Comparison of ENCODE assay signal across 8 cellular contexts in genomic region chr20:1392443-1392692, GRCh38. TPM values are rescaled to one million over a fixed set of nuclear protein-coding genes. Genes with fewer than 3 reads are reported as not detected.
DNase-seq lines count a peak whose midpoint lies in the region; ATAC-seq, FAIRE-seq and TF ChIP-seq lines count a peak whose summit lies in the region.

No MANE protein-coding gene starts in this region.

- no peaks in the 10 kb centered on the region for H3K27me3 Mint-ChIP-seq in activated CD4-positive, alpha-beta memory T cell treated with anti-CD3 and anti-CD28 coated beads for 36 hours
- no peaks in the 10 kb centered on the region for H3K27me3 Mint-ChIP-seq in stimulated activated memory B cell treated with anti-CD40 and anti-IgM and Interleukin-4, amounts not matched to agents 10 μg/mL and 1 μg/mL and 100 μg/mL, for 72 hours

- DNase-seq in DND-41 (no peak), right cardiac atrium (no peak), dermis blood vessel endothelial cell (no peak), cerebellar nuclear complex (lab: John Stamatoyannopoulos, UW) (no peak), GM12891 (ENCODE audit: insufficient read length, low spot score) (no peak)
- no peak for DNase-seq in activated CD4-positive, alpha-beta memory T cell treated with anti-CD3 and anti-CD28 coated beads for 36 hours

- peaks cover 24% of the 10 kb centered on the region for H3K36me3 ChIP-seq in DND-41 (ENCODE audit: insufficient read depth, low read length)

- peak overlapping the region; percentile 80 for H3K9ac ChIP-seq in DND-41 (ENCODE audit: low read depth, low read length)

- POLR2A ChIA-PET in activated CD4-positive, alpha-beta memory T cell treated with anti-CD3 and anti-CD28 coated beads for 36 hours (lab: Charles Lee): interaction anchor here (0.9 to 3.5 kb wide), 8 partner anchors 11 to 105 kb away, joined by 3 to 27 read pairs (median 4); partner anchors contain the start of gene NSFL1C

- peak overlapping the region; percentile 66; the same call in 1 of the 2 replicates for H2AFZ ChIP-seq in DND-41 (ENCODE audit: low read depth, low read length)

- WGBS in right cardiac atrium: under 1% methylated on average over 13 of the region's 13 CpGs

- H3K4me1 ChIP-seq in DND-41 (ENCODE audit: insufficient read depth, low read length) (peaks cover 75% of the 10 kb centered on the region), right cardiac atrium (ENCODE audit: control insufficient read depth, insufficient read depth, low read length) (peaks cover 19% of the 10 kb centered on the region)

- no peak for FAIRE-seq in GM12891 (lab: Jason Lieb, UNC)

- H3K4me2 ChIP-seq in DND-41 (ENCODE audit: insufficient read depth, low read length): peak overlapping the region; percentile 86

- H3K9me3 ChIP-seq in DND-41 (ENCODE audit: insufficient read depth, low read length, severe bottlenecking): no peaks in the 10 kb centered on the region
- no peaks in the 10 kb centered on the region for H3K9me3 ChIP-seq in right cardiac atrium (ENCODE audit: control insufficient read depth, low read length)

- intact Hi-C loops in activated CD4-positive, alpha-beta memory T cell treated with anti-CD3 and anti-CD28 coated beads for 36 hours (cut with micrococcal nuclease): loop anchor here (5.0 to 10.0 kb wide), 3 partner anchors 125 to 558 kb away; partner anchors contain the start of genes FAM110A and SNPH
- intact Hi-C loops in right cardiac atrium (cut with DNase I): loop anchor here in 2 of 4 donors (5.0 kb wide), 1 partner anchor 70 kb away; no protein-coding TSS in a partner anchor

- ATAC-seq in DND-41 (ENCODE audit: insufficient read depth, low read depth) (peak; percentile 9; the same call in 1 of the 3 replicates), HG02588 (IDR thresholded peaks at IDR 0.05; ENCODE audit: unreplicated experiment) (peak; percentile 26), right cardiac atrium (no peak)
- ATAC-seq in stimulated activated memory B cell treated with anti-CD40 and anti-IgM and Interleukin-4, amounts not matched to agents 10 μg/mL and 1 μg/mL and 100 μg/mL, for 72 hours: peak; percentile 31

- no peak for TF ChIP-seq POLR2A in GM12891 (IDR thresholded peaks at IDR 0.05; ENCODE audit: low read depth, low read length)

- peak overlapping the region; percentile 78 for H3K27ac ChIP-seq in DND-41 (ENCODE audit: low read length)
- peak overlapping the region; percentile 60 for H3K27ac ChIP-seq in right cardiac atrium (ENCODE audit: low read length)

- H3K79me2 ChIP-seq in DND-41 (ENCODE audit: insufficient read depth, low read length): peaks cover 58% of the 10 kb centered on the region

- peaks cover 22% of the 10 kb centered on the region for H3K36me3 Mint-ChIP-seq in activated CD4-positive, alpha-beta memory T cell treated with anti-CD3 and anti-CD28 coated beads for 36 hours
- H3K36me3 Mint-ChIP-seq in stimulated activated memory B cell treated with anti-CD40 and anti-IgM and Interleukin-4, amounts not matched to agents 10 μg/mL and 1 μg/mL and 100 μg/mL, for 72 hours: peaks cover 6% of the 10 kb centered on the region

- H3K27ac Mint-ChIP-seq in activated CD4-positive, alpha-beta memory T cell treated with anti-CD3 and anti-CD28 coated beads for 36 hours: peak overlapping the region; percentile 86
- H3K27ac Mint-ChIP-seq in stimulated activated memory B cell treated with anti-CD40 and anti-IgM and Interleukin-4, amounts not matched to agents 10 μg/mL and 1 μg/mL and 100 μg/mL, for 72 hours: peak overlapping the region; percentile 46

- peak overlapping the region; percentile 92 for H3K4me3 Mint-ChIP-seq in activated CD4-positive, alpha-beta memory T cell treated with anti-CD3 and anti-CD28 coated beads for 36 hours
- H3K4me3 Mint-ChIP-seq in stimulated activated memory B cell treated with anti-CD40 and anti-IgM and Interleukin-4, amounts not matched to agents 10 μg/mL and 1 μg/mL and 100 μg/mL, for 72 hours: peak overlapping the region; percentile 95

- H3K27me3 ChIP-seq in DND-41 (ENCODE audit: insufficient read depth, low read length, poor library complexity) (no peaks in the 10 kb centered on the region), right cardiac atrium (ENCODE audit: control insufficient read depth, insufficient read depth) (no peaks in the 10 kb centered on the region)

- H4K20me1 ChIP-seq in DND-41 (ENCODE audit: insufficient read depth, low read length): peaks cover 49% of the 10 kb centered on the region

- peaks cover 54% of the 10 kb centered on the region for H3K4me1 Mint-ChIP-seq in activated CD4-positive, alpha-beta memory T cell treated with anti-CD3 and anti-CD28 coated beads for 36 hours (ENCODE audit: low read depth)
- peaks cover 71% of the 10 kb centered on the region for H3K4me1 Mint-ChIP-seq in stimulated activated memory B cell treated with anti-CD40 and anti-IgM and Interleukin-4, amounts not matched to agents 10 μg/mL and 1 μg/mL and 100 μg/mL, for 72 hours

- H3K4me3 ChIP-seq in DND-41 (ENCODE audit: low read depth in 1 of 2, low read length in 2 of 2) (peak overlapping the region; percentile 86 to 94), right cardiac atrium (ENCODE audit: low read length) (peak overlapping the region; percentile 96)

- CTCF ChIA-PET in activated CD4-positive, alpha-beta memory T cell treated with anti-CD3 and anti-CD28 coated beads for 36 hours (lab: Charles Lee): interaction anchor here (1.3 to 2.5 kb wide), 10 partner anchors 13 to 79 kb away, joined by 3 to 11 read pairs (median 6); partner anchors contain the start of gene NSFL1C

- H3K9me3 Mint-ChIP-seq in activated CD4-positive, alpha-beta memory T cell treated with anti-CD3 and anti-CD28 coated beads for 36 hours: peaks cover 8% of the 10 kb centered on the region
- no peaks in the 10 kb centered on the region for H3K9me3 Mint-ChIP-seq in stimulated activated memory B cell treated with anti-CD40 and anti-IgM and Interleukin-4, amounts not matched to agents 10 μg/mL and 1 μg/mL and 100 μg/mL, for 72 hours

- TF ChIP-seq CTCF in DND-41 (IDR thresholded peaks at IDR 0.05; ENCODE audit: borderline replicate concordance, extremely low read depth, low read length, poor library complexity, severe bottlenecking): no peak

TF ChIP-seq in GM12891, 5 proteins besides CTCF, POLR2A, EP300 and RAD21:
- TF ChIP-seq TAF1 (IDR thresholded peaks at IDR 0.05; ENCODE audit: low read depth, low read length): no peak
- no peak for TF ChIP-seq POLR2AphosphoS5 (IDR thresholded peaks at IDR 0.05; ENCODE audit: low read depth, low read length)
- no peak for TF ChIP-seq POU2F2 (IDR thresholded peaks at IDR 0.05; ENCODE audit: low read depth, low read length)
- no peak for TF ChIP-seq PAX5 (IDR thresholded peaks at IDR 0.05; ENCODE audit: insufficient read depth, low read length, severe bottlenecking)
- TF ChIP-seq SPI1 (IDR thresholded peaks at IDR 0.05; ENCODE audit: low read depth, low read length): no peak

RNA-seq across cellular contexts. Expression of gene FKBP1A, which starts 0.5 kb away (rescaled TPM):
- total RNA-seq in activated CD4-positive, alpha-beta memory T cell treated with anti-CD3 and anti-CD28 coated beads for 36 hours: 100 to 1,000 TPM; 247 to 252 TPM
- 100 to 1,000 TPM; 105 to 162 (median 140) TPM for total RNA-seq in right cardiac atrium
- polyA plus RNA-seq in right cardiac atrium: 129 TPM
- total RNA-seq in dermis blood vessel endothelial cell: 269 and 390 TPM in 2 replicates
- 221 TPM for polyA plus RNA-seq in GM12891 (2012; ENCODE audit: low read depth, missing spikeins)

Comparison
In these comparisons a context has a peak if more than half of its experiments do, and no peak if none do; other contexts are left out.
1. ATAC-seq: peak in DND-41 (single experiment), HG02588 (single experiment) and stimulated activated memory B cell treated with anti-CD40 and anti-IgM and Interleukin-4, amounts not matched to agents 10 μg/mL and 1 μg/mL and 100 μg/mL, for 72 hours (single experiment); none in right cardiac atrium (0 of 2).